15 cellular contexts compared by ENCODE assay signal in the genomic region with DNA sequence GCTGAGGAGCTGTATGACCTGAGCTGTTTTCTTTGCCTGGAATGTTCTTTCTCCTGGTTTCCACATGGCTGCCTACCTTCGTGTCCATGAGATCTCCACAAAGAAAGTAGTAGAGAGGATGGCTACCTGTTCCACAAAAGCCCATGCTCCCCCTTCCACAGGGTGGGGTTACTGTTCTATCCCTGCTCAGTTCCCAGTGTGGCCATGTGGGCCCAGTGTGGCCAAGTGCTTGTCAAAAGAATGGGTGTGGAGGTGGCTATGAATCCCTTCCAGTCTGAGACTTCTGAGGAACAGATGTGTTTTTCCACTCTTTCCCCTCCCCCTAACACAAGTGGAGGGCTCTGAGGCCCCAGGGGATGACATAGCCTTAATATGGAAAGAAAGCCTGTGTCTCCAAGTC. TPM values are rescaled to one million over a fixed set of nuclear protein-coding genes. Genes with fewer than 3 reads are reported as not detected.
DNase-seq lines count a peak whose midpoint lies in the region; ATAC-seq, FAIRE-seq and TF ChIP-seq lines count a peak whose summit lies in the region.
"Had no signal": no experiment of that assay in that cellular context is flagged by ENCODE, and none has a peak within 500 bp of the region (broad histone marks: within the 10 kb centered on the region; RNA-seq: fewer than 3 reads in every experiment).

No MANE protein-coding gene starts in this region.

- ATAC-seq in activated T-helper 17 cell treated with anti-CD3 and anti-CD28 coated beads, Interleukin-2, amount 50 U/mL, for 72 hours (replicated peaks) = no peak
- ATAC-seq in naive thymus-derived CD4-positive, alpha-beta T cell = no peak
- ATAC-seq in HG03280 (IDR thresholded peaks at IDR 0.05; ENCODE audit: unreplicated experiment) = no peak

- H3K27ac Mint-ChIP-seq in CD4-positive, alpha-beta memory T cell = peak overlapping the region; percentile 68 to 97 (median 85)
- H3K27ac Mint-ChIP-seq in activated T-helper 17 cell treated with anti-CD3 and anti-CD28 coated beads, Interleukin-2, amount 50 U/mL, for 72 hours = peak overlapping the region; percentile 62
- H3K27ac Mint-ChIP-seq in naive thymus-derived CD4-positive, alpha-beta T cell = peak overlapping the region in 8 of 9 donors; percentile 80 to 97 (median 94)
- H3K27ac Mint-ChIP-seq: H9 had no signal

- no peak for FAIRE-seq in GM12891 (lab: Jason Lieb, UNC)

- H3K4me3 ChIP-seq in CD4-positive, alpha-beta memory T cell (ENCODE audit: low read length in 2 of 2) = no peak overlapping the region
- no peak overlapping the region for H3K4me3 ChIP-seq in naive thymus-derived CD4-positive, alpha-beta T cell (ENCODE audit: low read length)
- H3K4me3 ChIP-seq: SK-N-MC had no signal

- DNase-seq in DMS 273 (lab: John Stamatoyannopoulos, UW; ENCODE audit: unreplicated experiment) (peak; percentile 36), DMS 273 treated with DMSO at 0.1 percent for 48 hours (lab: John Stamatoyannopoulos, UW) (no peak), GM12891 (ENCODE audit: insufficient read length, low spot score) (no peak), HCEC 1CT (no peak)
- no peak for DNase-seq in CD4-positive, alpha-beta memory T cell
- no peak for DNase-seq in naive thymus-derived CD4-positive, alpha-beta T cell
- DNase-seq: COR-L47, H9, NCI-H1436, NCI-H2029 treated with DMSO at 0.1 percent for 48 hours, NCI-H2227 treated with DMSO at 0.1 percent for 48 hours had no signal

- peaks cover 52% of the 10 kb centered on the region for H3K4me1 ChIP-seq in CD4-positive, alpha-beta memory T cell (ENCODE audit: insufficient read depth, low read length)
- peaks cover 19 to 71% of the 10 kb centered on the region in 2 donors for H3K4me1 ChIP-seq in naive thymus-derived CD4-positive, alpha-beta T cell (ENCODE audit: control insufficient read depth in 2 of 2, insufficient read depth in 2 of 2, low read length in 2 of 2)

- H3K27me3 ChIP-seq in CD4-positive, alpha-beta memory T cell (ENCODE audit: insufficient read depth, low read length) = no peaks in the 10 kb centered on the region
- no peaks in the 10 kb centered on the region for H3K27me3 ChIP-seq in naive thymus-derived CD4-positive, alpha-beta T cell (ENCODE audit: control insufficient read depth in 2 of 2, insufficient read depth in 2 of 2, low read length in 2 of 2)

- no peaks in the 10 kb centered on the region for H3K36me3 ChIP-seq in CD4-positive, alpha-beta memory T cell (ENCODE audit: insufficient read depth, low read length)
- no peaks in the 10 kb centered on the region for H3K36me3 ChIP-seq in naive thymus-derived CD4-positive, alpha-beta T cell (ENCODE audit: control insufficient read depth in 2 of 3, insufficient read depth in 3 of 3, low read length in 3 of 3)

- H3K4me3 Mint-ChIP-seq in CD4-positive, alpha-beta memory T cell = no peak overlapping the region
- no peak overlapping the region for H3K4me3 Mint-ChIP-seq in activated T-helper 17 cell treated with anti-CD3 and anti-CD28 coated beads, Interleukin-2, amount 50 U/mL, for 72 hours
- H3K4me3 Mint-ChIP-seq in naive thymus-derived CD4-positive, alpha-beta T cell = peak overlapping the region in 2 of 10 donors; percentile 12 to 59
- H3K4me3 Mint-ChIP-seq: H9 had no signal

- no peaks in the 10 kb centered on the region for H3K27me3 Mint-ChIP-seq in CD4-positive, alpha-beta memory T cell
- H3K27me3 Mint-ChIP-seq in activated T-helper 17 cell treated with anti-CD3 and anti-CD28 coated beads, Interleukin-2, amount 50 U/mL, for 72 hours = no peaks in the 10 kb centered on the region
- no peaks in the 10 kb centered on the region for H3K27me3 Mint-ChIP-seq in naive thymus-derived CD4-positive, alpha-beta T cell

- H3K27ac ChIP-seq in CD4-positive, alpha-beta memory T cell (ENCODE audit: low read depth, low read length) = no peak overlapping the region
- H3K27ac ChIP-seq in naive thymus-derived CD4-positive, alpha-beta T cell (ENCODE audit: low read depth, low read length) = peak overlapping the region; percentile 34
- H3K27ac ChIP-seq: 22Rv1, SK-N-MC had no signal

- no peaks in the 10 kb centered on the region for H3K36me3 Mint-ChIP-seq in CD4-positive, alpha-beta memory T cell
- H3K36me3 Mint-ChIP-seq in activated T-helper 17 cell treated with anti-CD3 and anti-CD28 coated beads, Interleukin-2, amount 50 U/mL, for 72 hours (ENCODE audit: low read depth) = no peaks in the 10 kb centered on the region
- H3K36me3 Mint-ChIP-seq in naive thymus-derived CD4-positive, alpha-beta T cell = peaks cover 0 to 3% (median 0%) of the 10 kb centered on the region in 5 donors

- no peaks in the 10 kb centered on the region for H3K9me3 ChIP-seq in CD4-positive, alpha-beta memory T cell (ENCODE audit: control insufficient read depth in 1 of 2, low read length in 2 of 2)
- H3K9me3 ChIP-seq in naive thymus-derived CD4-positive, alpha-beta T cell (ENCODE audit: control insufficient read depth in 2 of 3, low read length in 3 of 3) = no peaks in the 10 kb centered on the region

- no peak for TF ChIP-seq POLR2A in GM12891 (IDR thresholded peaks at IDR 0.05; ENCODE audit: low read depth, low read length)

- intact Hi-C loops in CD4-positive, alpha-beta memory T cell (cut with micrococcal nuclease) = no loop called here
- intact Hi-C loops in naive thymus-derived CD4-positive, alpha-beta T cell (cut with micrococcal nuclease) = no loop called here

- POLR2A ChIA-PET in CD4-positive, alpha-beta memory T cell (lab: Charles Lee; ENCODE audit: partially characterized antibody) = interaction anchor here (0.6 to 3.9 kb wide), 2 partner anchors 25 to 29 kb away, joined by 3 to 98 read pairs; a partner anchor contains a TSS
- POLR2A ChIA-PET in naive thymus-derived CD4-positive, alpha-beta T cell (lab: Charles Lee) = interaction anchor here (1.0 to 4.6 kb wide), 4 partner anchors 9 to 61 kb away, joined by 5 to 149 read pairs (median 11); a partner anchor contains a TSS

- H3K4me1 Mint-ChIP-seq in CD4-positive, alpha-beta memory T cell = peaks cover 47 to 75% (median 60%) of the 10 kb centered on the region in 4 donors
- H3K4me1 Mint-ChIP-seq in activated T-helper 17 cell treated with anti-CD3 and anti-CD28 coated beads, Interleukin-2, amount 50 U/mL, for 72 hours = peaks cover 42% of the 10 kb centered on the region
- H3K4me1 Mint-ChIP-seq in naive thymus-derived CD4-positive, alpha-beta T cell = peaks cover 20 to 86% (median 82%) of the 10 kb centered on the region in 7 donors

- peaks cover 0 to 3% (median 0%) of the 10 kb centered on the region in 8 donors for H3K9me3 Mint-ChIP-seq in CD4-positive, alpha-beta memory T cell
- H3K9me3 Mint-ChIP-seq in activated T-helper 17 cell treated with anti-CD3 and anti-CD28 coated beads, Interleukin-2, amount 50 U/mL, for 72 hours = no peaks in the 10 kb centered on the region
- H3K9me3 Mint-ChIP-seq in naive thymus-derived CD4-positive, alpha-beta T cell = peaks cover 0 to 8% (median 0%) of the 10 kb centered on the region in 11 donors
- H3K9me3 Mint-ChIP-seq: H9 had no signal

- CTCF ChIA-PET in CD4-positive, alpha-beta memory T cell (lab: Charles Lee; ENCODE audit: partially characterized antibody) = interaction anchor here (0.6 to 1.2 kb wide), 4 partner anchors 21 to 26 kb away, joined by 3 to 5 read pairs (median 4); a partner anchor contains a TSS
- CTCF ChIA-PET in naive thymus-derived CD4-positive, alpha-beta T cell (lab: Charles Lee) = interaction anchor here (1.7 kb wide), 1 partner anchor 205 kb away, joined by 4 read pairs; no protein-coding TSS in a partner anchor

TF ChIP-seq in GM12891, 5 proteins besides CTCF, POLR2A, EP300 and RAD21:
- TF ChIP-seq SPI1 (IDR thresholded peaks at IDR 0.05; ENCODE audit: low read depth, low read length) (no peak), POU2F2 (IDR thresholded peaks at IDR 0.05; ENCODE audit: low read depth, low read length) (no peak), TAF1 (IDR thresholded peaks at IDR 0.05; ENCODE audit: low read depth, low read length) (no peak), POLR2AphosphoS5 (IDR thresholded peaks at IDR 0.05; ENCODE audit: low read depth, low read length) (no peak), PAX5 (IDR thresholded peaks at IDR 0.05; ENCODE audit: insufficient read depth, low read length, severe bottlenecking) (no peak)

RNA-seq across cellular contexts. Expression of a gene that starts 26.2 kb away (rescaled TPM):
- total RNA-seq in CD4-positive, alpha-beta memory T cell = 100 to 1,000 TPM; 515 to 534 TPM
- polyA plus RNA-seq in CD4-positive, alpha-beta memory T cell = 100 to 1,000 TPM; 199 to 253 TPM
- total RNA-seq in activated T-helper 17 cell treated with anti-CD3 and anti-CD28 coated beads, Interleukin-2, amount 50 U/mL, for 72 hours = 100 to 1,000 TPM; 324 to 453 TPM
- 100 to 1,000 TPM; 226 to 461 (median 436) TPM for total RNA-seq in naive thymus-derived CD4-positive, alpha-beta T cell
- polyA plus RNA-seq in naive thymus-derived CD4-positive, alpha-beta T cell = 100 to 1,000 TPM; 184 to 230 TPM
- 375 TPM for polyA plus RNA-seq in GM12891 (2012; ENCODE audit: low read depth, missing spikeins)
